Comparison of ENCODE assay signal across 15 cellular contexts in the genomic region with DNA sequence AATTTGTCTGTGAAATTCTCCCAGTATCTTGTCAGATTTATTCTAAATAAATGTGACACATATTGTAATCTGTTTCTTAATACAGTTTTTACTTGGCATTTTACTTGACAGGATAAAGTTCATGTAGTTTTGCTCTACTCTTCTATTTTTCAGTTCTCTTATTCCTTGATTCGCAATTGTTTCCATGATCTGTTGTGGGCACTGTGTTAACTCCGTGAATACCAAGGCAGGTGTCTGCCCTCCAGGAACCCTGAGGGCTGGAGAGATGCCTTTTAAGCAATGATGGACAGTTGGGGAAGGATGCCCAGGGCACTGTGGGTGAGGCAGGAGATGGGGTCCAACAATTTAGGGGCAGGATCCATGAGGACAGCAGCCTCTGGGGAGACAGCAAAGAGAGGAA. TPM values are rescaled to one million over a fixed set of nuclear protein-coding genes. Genes with fewer than 3 reads are reported as not detected.
A peak's percentile ranks its signal among the peaks of the same experiment; 100 is the strongest.
DNase-seq lines count a peak whose midpoint lies in the region; FAIRE-seq and TF ChIP-seq lines count a peak whose summit lies in the region.
"Had no signal": no experiment of that assay in that cellular context is flagged by ENCODE, and none has a peak within 500 bp of the region (broad histone marks: within the 10 kb centered on the region; RNA-seq: fewer than 3 reads in every experiment).

No MANE protein-coding gene starts in this region.

- H2BK12ac ChIP-seq in mesenchymal stem cell (ENCODE audit: low read length in 2 of 2) = peak overlapping the region in 1 of 2 experiments; percentile 16

- H3K9ac ChIP-seq in mesenchymal stem cell (ENCODE audit: low read length) = peak overlapping the region; percentile 94

- no peak overlapping the region for H3K4me3 Mint-ChIP-seq in activated naive CD4-positive, alpha-beta T cell treated with anti-CD3 and anti-CD28 coated beads, Interleukin-2, amount 50 U/mL, for 24 hours

- no peak overlapping the region for H3K4me2 ChIP-seq in mesenchymal stem cell (ENCODE audit: low read length, poor library complexity, severe bottlenecking)

- no peak overlapping the region for H2AK5ac ChIP-seq in mesenchymal stem cell (ENCODE audit: low read length, severe bottlenecking)

- no peak for TF ChIP-seq POLR2A in testis (IDR thresholded peaks at IDR 0.05)

- no peaks in the 10 kb centered on the region for H3K9me3 ChIP-seq in mesenchymal stem cell (ENCODE audit: control insufficient read depth, low read length)
- no peaks in the 10 kb centered on the region for H3K9me3 ChIP-seq in testis
- H3K9me3 ChIP-seq: ascending aorta, transverse colon had no signal

- WGBS in mesenchymal stem cell = 95% methylated on average over 2 of the region's 2 CpGs
- 41 to 55% methylated on average over 2 of the region's 2 CpGs for WGBS in testis, 2 donors

- H3K36me3 ChIP-seq in mesenchymal stem cell (ENCODE audit: control insufficient read depth in 1 of 2, insufficient read depth in 2 of 2, low read depth in 1 of 2, low read length in 2 of 2) (peaks cover 22 to 62% of the 10 kb centered on the region in 2 experiments), testis (ENCODE audit: low read depth, missing control alignments) (no peaks in the 10 kb centered on the region)
- H3K36me3 ChIP-seq: ascending aorta, transverse colon, WERI-Rb-1 had no signal

- no peak overlapping the region for H2AFZ ChIP-seq in mesenchymal stem cell (ENCODE audit: low read depth, low read length)

- H4K8ac ChIP-seq in mesenchymal stem cell (ENCODE audit: low read length) = no peak overlapping the region

- no peak overlapping the region for H3K14ac ChIP-seq in mesenchymal stem cell (ENCODE audit: low read length in 2 of 2)

- TF ChIP-seq CTCF in testis (IDR thresholded peaks at IDR 0.05) = no peak

- H3K36me3 Mint-ChIP-seq in activated naive CD4-positive, alpha-beta T cell treated with anti-CD3 and anti-CD28 coated beads, Interleukin-2, amount 50 U/mL, for 24 hours = no peaks in the 10 kb centered on the region

- H3K27ac Mint-ChIP-seq in activated naive CD4-positive, alpha-beta T cell treated with anti-CD3 and anti-CD28 coated beads, Interleukin-2, amount 50 U/mL, for 24 hours = peak overlapping the region; percentile 4

- no peak for FAIRE-seq in frontal cortex (lab: Jason Lieb, UNC)
- FAIRE-seq in GM19239 (lab: Jason Lieb, UNC) = no peak

- no peak overlapping the region for H3K4ac ChIP-seq in mesenchymal stem cell (ENCODE audit: low read depth in 1 of 2, low read length in 2 of 2)

- H3K4me1 ChIP-seq in mesenchymal stem cell (ENCODE audit: control insufficient read depth, insufficient read depth, low read depth, low read length) (peaks cover 3% of the 10 kb centered on the region), testis (peaks cover 20% of the 10 kb centered on the region)

- H3K4me3 ChIP-seq in mesenchymal stem cell (ENCODE audit: insufficient read depth in 1 of 2, low read depth in 1 of 2, low read length in 2 of 2) = peak overlapping the region in 1 of 2 experiments; percentile 93
- H3K4me3 ChIP-seq in testis = peak overlapping the region; percentile 80 to 94
- H3K4me3 ChIP-seq: transverse colon had no signal

- no peaks in the 10 kb centered on the region for H3K9me3 Mint-ChIP-seq in activated naive CD4-positive, alpha-beta T cell treated with anti-CD3 and anti-CD28 coated beads, Interleukin-2, amount 50 U/mL, for 24 hours

- peaks cover 19% of the 10 kb centered on the region for H3K27me3 Mint-ChIP-seq in activated naive CD4-positive, alpha-beta T cell treated with anti-CD3 and anti-CD28 coated beads, Interleukin-2, amount 50 U/mL, for 24 hours

- H3K79me1 ChIP-seq in mesenchymal stem cell (replicated peaks; ENCODE audit: low read length, poor library complexity, severe bottlenecking) = no peaks in the 10 kb centered on the region

- H2BK120ac ChIP-seq in mesenchymal stem cell (ENCODE audit: low read depth, low read length) = no peak overlapping the region

- no peak for DNase-seq in activated naive CD4-positive, alpha-beta T cell treated with anti-CD3 and anti-CD28 coated beads, Interleukin-2, amount 50 U/mL, for 16 hours
- DNase-seq in dermis blood vessel endothelial cell (peak; percentile 35), mesenchymal stem cell (no peak), testis (no peak), HK-2 (ENCODE audit: unreplicated experiment) (no peak), frontal cortex (ENCODE audit: low spot score in 2 of 2) (no peak), GM19239 (ENCODE audit: insufficient read length, low spot score) (no peak)
- DNase-seq: 8988T; foreskin melanocyte; stimulated activated CD4-positive, alpha-beta T cell treated with anti-CD3 and anti-CD28 coated beads, Interleukin-4, amount 100 ng/mL, for 24 hours; stimulated activated CD8-positive, alpha-beta memory T cell treated with anti-CD3 and anti-CD28 coated beads, Interleukin-4, amount 100 ng/mL, for 48 hours; transverse colon; WERI-Rb-1 had no signal

- H3K27me3 ChIP-seq in mesenchymal stem cell (ENCODE audit: control insufficient read depth in 1 of 2, insufficient read depth in 1 of 2, low read length in 2 of 2) (no peaks in the 10 kb centered on the region), testis (no peaks in the 10 kb centered on the region)
- H3K27me3 ChIP-seq: ascending aorta had no signal

- intact Hi-C loops in testis (cut with DNase I; ENCODE audit: low total_unique reads) = loop anchor here (10.0 kb wide), 1 partner anchor 393 kb away; no protein-coding TSS in a partner anchor

- no peak overlapping the region for H3K18ac ChIP-seq in mesenchymal stem cell (ENCODE audit: low read depth in 1 of 2, low read length in 2 of 2)

- no peak overlapping the region for H3K23ac ChIP-seq in mesenchymal stem cell (ENCODE audit: low read length in 2 of 2)

- peaks cover 11% of the 10 kb centered on the region for H3K4me1 Mint-ChIP-seq in activated naive CD4-positive, alpha-beta T cell treated with anti-CD3 and anti-CD28 coated beads, Interleukin-2, amount 50 U/mL, for 24 hours

- H3K27ac ChIP-seq in mesenchymal stem cell (ENCODE audit: low read length, poor library complexity, severe bottlenecking) = no peak overlapping the region
- H3K27ac ChIP-seq in testis = peak overlapping the region; percentile 89 to 94
- H3K27ac ChIP-seq: WERI-Rb-1 had no signal

- no peak overlapping the region for H2BK15ac ChIP-seq in mesenchymal stem cell (ENCODE audit: low read depth, poor library complexity, severe bottlenecking)

- H2BK5ac ChIP-seq in mesenchymal stem cell (ENCODE audit: low read depth, low read length, poor library complexity, severe bottlenecking) = no peak overlapping the region

- H4K91ac ChIP-seq in mesenchymal stem cell (ENCODE audit: low read length) = peak overlapping the region; percentile 80

RNA-seq across cellular contexts. Expression of gene CLDN11, which starts 3.1 kb away (rescaled TPM):
- total RNA-seq in dermis blood vessel endothelial cell = 103 and 515 TPM in 2 replicates
- polyA plus RNA-seq in mesenchymal stem cell (2013, experiment 1 of 2) = 119 TPM
- 118 TPM for polyA plus RNA-seq in mesenchymal stem cell (2013, experiment 2 of 2)
- 1,000 to 10,000 TPM; 1,237 to 1,538 TPM for total RNA-seq in testis
- 378 TPM for polyA plus RNA-seq in testis (ENCODE audit: insufficient read depth, low read depth, low replicate concordance)
- total RNA-seq in frontal cortex = 13.9 TPM
